ENCODE assay signal across 1 cellular context in the genomic region with DNA sequence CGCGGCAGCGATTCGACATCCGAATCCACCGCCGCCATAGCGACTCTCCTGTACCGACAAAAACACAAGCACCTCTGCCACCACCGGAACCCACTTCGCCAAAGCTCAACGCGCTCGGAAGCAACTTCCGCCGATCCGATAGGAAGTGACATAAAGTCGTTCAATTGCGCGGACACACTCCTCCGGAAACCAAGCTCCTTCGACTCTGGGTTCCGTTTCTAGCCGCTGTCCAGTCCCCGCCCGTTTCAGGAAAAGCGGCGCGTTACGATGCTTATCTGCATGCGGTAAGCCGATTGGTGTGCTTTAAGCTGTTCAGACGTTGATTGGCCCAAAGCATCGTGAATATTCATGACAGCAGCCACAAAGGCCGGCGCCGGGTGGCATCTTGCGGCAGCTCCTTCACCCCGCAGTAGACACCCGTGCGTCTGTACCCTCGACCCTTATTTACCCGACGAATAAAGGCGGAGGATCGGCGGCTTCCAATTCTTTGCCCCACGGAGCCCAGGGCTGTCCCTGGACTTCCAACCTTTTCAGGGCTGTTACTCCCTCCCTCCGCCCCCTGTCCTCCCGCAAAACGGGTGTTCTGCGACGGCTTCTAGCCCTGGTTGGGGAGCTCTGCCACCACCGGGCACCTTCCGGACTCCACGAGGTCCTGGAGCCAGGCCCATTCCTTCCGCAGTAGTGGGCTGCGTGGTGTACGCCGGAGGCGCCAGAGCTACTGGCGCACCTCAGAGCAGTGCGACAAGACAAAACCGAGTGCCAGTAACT.
TF ChIP-seq lines count a peak whose summit lies in the region.

A gene with protein sequence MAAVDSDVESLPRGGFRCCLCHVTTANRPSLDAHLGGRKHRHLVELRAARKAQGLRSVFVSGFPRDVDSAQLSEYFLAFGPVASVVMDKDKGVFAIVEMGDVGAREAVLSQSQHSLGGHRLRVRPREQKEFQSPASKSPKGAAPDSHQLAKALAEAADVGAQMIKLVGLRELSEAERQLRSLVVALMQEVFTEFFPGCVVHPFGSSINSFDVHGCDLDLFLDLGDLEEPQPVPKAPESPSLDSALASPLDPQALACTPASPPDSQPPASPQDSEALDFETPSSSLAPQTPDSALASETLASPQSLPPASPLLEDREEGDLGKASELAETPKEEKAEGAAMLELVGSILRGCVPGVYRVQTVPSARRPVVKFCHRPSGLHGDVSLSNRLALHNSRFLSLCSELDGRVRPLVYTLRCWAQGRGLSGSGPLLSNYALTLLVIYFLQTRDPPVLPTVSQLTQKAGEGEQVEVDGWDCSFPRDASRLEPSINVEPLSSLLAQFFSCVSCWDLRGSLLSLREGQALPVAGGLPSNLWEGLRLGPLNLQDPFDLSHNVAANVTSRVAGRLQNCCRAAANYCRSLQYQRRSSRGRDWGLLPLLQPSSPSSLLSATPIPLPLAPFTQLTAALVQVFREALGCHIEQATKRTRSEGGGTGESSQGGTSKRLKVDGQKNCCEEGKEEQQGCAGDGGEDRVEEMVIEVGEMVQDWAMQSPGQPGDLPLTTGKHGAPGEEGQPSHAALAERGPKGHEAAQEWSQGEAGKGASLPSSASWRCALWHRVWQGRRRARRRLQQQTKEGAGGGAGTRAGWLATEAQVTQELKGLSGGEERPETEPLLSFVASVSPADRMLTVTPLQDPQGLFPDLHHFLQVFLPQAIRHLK (minus strand): TSS at position 76 of the 768 bp plus-strand sequence. CDS start 38 bp downstream, at position 38.

TF ChIP-seq in HepG2, 621 proteins besides CTCF, POLR2A, EP300 and RAD21 (continued from another document and continues in another):
- TF ChIP-seq, protein P1, sequence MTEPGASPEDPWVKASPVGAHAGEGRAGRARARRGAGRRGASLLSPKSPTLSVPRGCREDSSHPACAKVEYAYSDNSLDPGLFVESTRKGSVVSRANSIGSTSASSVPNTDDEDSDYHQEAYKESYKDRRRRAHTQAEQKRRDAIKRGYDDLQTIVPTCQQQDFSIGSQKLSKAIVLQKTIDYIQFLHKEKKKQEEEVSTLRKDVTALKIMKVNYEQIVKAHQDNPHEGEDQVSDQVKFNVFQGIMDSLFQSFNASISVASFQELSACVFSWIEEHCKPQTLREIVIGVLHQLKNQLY (CRISPR knock-in tag; IDR thresholded peaks at IDR 0.05): no peak; the same call in 1 of the 2 replicates
- TF ChIP-seq ZNF644 (CRISPR knock-in tag; IDR thresholded peaks at IDR 0.05; ENCODE audit: low read depth): no peak
- peak; percentile 87 for TF ChIP-seq TEAD3 (CRISPR knock-in tag; optimal IDR thresholded peaks at IDR 0.05; ENCODE audit: borderline replicate concordance)
- TF ChIP-seq SRSF9 (IDR thresholded peaks at IDR 0.05; ENCODE audit: borderline replicate concordance, insufficient read depth, low read depth, low read length, poor library complexity, severe bottlenecking): no peak
- TF ChIP-seq, protein P2, sequence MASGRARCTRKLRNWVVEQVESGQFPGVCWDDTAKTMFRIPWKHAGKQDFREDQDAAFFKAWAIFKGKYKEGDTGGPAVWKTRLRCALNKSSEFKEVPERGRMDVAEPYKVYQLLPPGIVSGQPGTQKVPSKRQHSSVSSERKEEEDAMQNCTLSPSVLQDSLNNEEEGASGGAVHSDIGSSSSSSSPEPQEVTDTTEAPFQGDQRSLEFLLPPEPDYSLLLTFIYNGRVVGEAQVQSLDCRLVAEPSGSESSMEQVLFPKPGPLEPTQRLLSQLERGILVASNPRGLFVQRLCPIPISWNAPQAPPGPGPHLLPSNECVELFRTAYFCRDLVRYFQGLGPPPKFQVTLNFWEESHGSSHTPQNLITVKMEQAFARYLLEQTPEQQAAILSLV (CRISPR knock-in tag; IDR thresholded peaks at IDR 0.05; ENCODE audit: borderline replicate concordance): peak; percentile 88
- no peak for TF ChIP-seq TAF15 (IDR thresholded peaks at IDR 0.05; ENCODE audit: low read depth, low read length, poor library complexity, severe bottlenecking)
- 0 out of 2 replicates have a peak, but pooled peaks have one; percentile 52 for TF ChIP-seq ZNF256 (CRISPR knock-in tag; conservative IDR thresholded peaks at IDR 0.05)
- peak; percentile 42; the same call in 1 of the 2 replicates for TF ChIP-seq RNF2 (conservative IDR thresholded peaks at IDR 0.05; ENCODE audit: low read depth)
- no peak for TF ChIP-seq PRMT3 (CRISPR knock-in tag; IDR thresholded peaks at IDR 0.05; ENCODE audit: borderline replicate concordance, low read depth)
- TF ChIP-seq ZNF44 (CRISPR knock-in tag; IDR thresholded peaks at IDR 0.05): no peak
- TF ChIP-seq ZNF205 (CRISPR knock-in tag; IDR thresholded peaks at IDR 0.05): peak; percentile 73; the same call in 1 of the 2 replicates
- TF ChIP-seq, protein P3, sequence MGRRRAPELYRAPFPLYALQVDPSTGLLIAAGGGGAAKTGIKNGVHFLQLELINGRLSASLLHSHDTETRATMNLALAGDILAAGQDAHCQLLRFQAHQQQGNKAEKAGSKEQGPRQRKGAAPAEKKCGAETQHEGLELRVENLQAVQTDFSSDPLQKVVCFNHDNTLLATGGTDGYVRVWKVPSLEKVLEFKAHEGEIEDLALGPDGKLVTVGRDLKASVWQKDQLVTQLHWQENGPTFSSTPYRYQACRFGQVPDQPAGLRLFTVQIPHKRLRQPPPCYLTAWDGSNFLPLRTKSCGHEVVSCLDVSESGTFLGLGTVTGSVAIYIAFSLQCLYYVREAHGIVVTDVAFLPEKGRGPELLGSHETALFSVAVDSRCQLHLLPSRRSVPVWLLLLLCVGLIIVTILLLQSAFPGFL (CRISPR knock-in tag; IDR thresholded peaks at IDR 0.05): no peak
- TF ChIP-seq, protein P4, sequence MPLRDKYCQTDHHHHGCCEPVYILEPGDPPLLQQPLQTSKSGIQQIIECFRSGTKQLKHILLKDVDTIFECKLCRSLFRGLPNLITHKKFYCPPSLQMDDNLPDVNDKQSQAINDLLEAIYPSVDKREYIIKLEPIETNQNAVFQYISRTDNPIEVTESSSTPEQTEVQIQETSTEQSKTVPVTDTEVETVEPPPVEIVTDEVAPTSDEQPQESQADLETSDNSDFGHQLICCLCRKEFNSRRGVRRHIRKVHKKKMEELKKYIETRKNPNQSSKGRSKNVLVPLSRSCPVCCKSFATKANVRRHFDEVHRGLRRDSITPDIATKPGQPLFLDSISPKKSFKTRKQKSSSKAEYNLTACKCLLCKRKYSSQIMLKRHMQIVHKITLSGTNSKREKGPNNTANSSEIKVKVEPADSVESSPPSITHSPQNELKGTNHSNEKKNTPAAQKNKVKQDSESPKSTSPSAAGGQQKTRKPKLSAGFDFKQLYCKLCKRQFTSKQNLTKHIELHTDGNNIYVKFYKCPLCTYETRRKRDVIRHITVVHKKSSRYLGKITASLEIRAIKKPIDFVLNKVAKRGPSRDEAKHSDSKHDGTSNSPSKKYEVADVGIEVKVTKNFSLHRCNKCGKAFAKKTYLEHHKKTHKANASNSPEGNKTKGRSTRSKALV (CRISPR knock-in tag; IDR thresholded peaks at IDR 0.05): no peak; the same call in 1 of the 2 replicates
- 0 out of 2 replicates have a peak, but pooled peaks have one; percentile 26 for TF ChIP-seq ZNF589 (CRISPR knock-in tag; conservative IDR thresholded peaks at IDR 0.05)
- no peak for TF ChIP-seq SNRNP70 (IDR thresholded peaks at IDR 0.05; ENCODE audit: low read depth, low read length)
- peak; percentile 99 for TF ChIP-seq TARDBP (CRISPR knock-in tag; IDR thresholded peaks at IDR 0.05)
- TF ChIP-seq ATF7-NPFF (CRISPR knock-in tag; IDR thresholded peaks at IDR 0.05; ENCODE audit: low read depth): peak; percentile 93
- peak; percentile 69 for TF ChIP-seq ZBTB7B (CRISPR knock-in tag; IDR thresholded peaks at IDR 0.05)
- no peak for TF ChIP-seq ZNF260 (CRISPR knock-in tag; IDR thresholded peaks at IDR 0.05; ENCODE audit: borderline replicate concordance, low read depth)
- peak; percentile 81 for TF ChIP-seq BORCS8-MEF2B (CRISPR knock-in tag; IDR thresholded peaks at IDR 0.05)
- TF ChIP-seq, protein P5, sequence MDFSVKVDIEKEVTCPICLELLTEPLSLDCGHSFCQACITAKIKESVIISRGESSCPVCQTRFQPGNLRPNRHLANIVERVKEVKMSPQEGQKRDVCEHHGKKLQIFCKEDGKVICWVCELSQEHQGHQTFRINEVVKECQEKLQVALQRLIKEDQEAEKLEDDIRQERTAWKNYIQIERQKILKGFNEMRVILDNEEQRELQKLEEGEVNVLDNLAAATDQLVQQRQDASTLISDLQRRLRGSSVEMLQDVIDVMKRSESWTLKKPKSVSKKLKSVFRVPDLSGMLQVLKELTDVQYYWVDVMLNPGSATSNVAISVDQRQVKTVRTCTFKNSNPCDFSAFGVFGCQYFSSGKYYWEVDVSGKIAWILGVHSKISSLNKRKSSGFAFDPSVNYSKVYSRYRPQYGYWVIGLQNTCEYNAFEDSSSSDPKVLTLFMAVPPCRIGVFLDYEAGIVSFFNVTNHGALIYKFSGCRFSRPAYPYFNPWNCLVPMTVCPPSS (IDR thresholded peaks at IDR 0.05): no peak
- TF ChIP-seq NR2C2 (CRISPR knock-in tag; IDR thresholded peaks at IDR 0.05; ENCODE audit: borderline replicate concordance): peak; percentile 89
- TF ChIP-seq TCF7 (IDR thresholded peaks at IDR 0.05; ENCODE audit: low read depth): no peak
- no peak; the same call in 1 of the 2 replicates for TF ChIP-seq ZNF615 (CRISPR knock-in tag; IDR thresholded peaks at IDR 0.05; ENCODE audit: borderline replicate concordance)
- TF ChIP-seq, protein P6, sequence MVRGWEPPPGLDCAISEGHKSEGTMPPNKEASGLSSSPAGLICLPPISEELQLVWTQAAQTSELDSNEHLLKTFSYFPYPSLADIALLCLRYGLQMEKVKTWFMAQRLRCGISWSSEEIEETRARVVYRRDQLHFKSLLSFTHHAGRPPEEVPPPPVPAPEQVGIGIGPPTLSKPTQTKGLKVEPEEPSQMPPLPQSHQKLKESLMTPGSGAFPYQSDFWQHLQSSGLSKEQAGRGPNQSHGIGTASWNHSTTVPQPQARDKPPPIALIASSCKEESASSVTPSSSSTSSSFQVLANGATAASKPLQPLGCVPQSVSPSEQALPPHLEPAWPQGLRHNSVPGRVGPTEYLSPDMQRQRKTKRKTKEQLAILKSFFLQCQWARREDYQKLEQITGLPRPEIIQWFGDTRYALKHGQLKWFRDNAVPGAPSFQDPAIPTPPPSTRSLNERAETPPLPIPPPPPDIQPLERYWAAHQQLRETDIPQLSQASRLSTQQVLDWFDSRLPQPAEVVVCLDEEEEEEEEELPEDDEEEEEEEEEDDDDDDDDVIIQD (CRISPR knock-in tag; IDR thresholded peaks at IDR 0.05; ENCODE audit: low read depth): peak; percentile 84
- TF ChIP-seq ARNT (IDR thresholded peaks at IDR 0.05): no peak
- no peak for TF ChIP-seq SMARCE1 (IDR thresholded peaks at IDR 0.05; ENCODE audit: borderline replicate concordance)
- TF ChIP-seq ZNF331 (CRISPR knock-in tag; IDR thresholded peaks at IDR 0.05): peak; percentile 90
- TF ChIP-seq ZNF839 (CRISPR knock-in tag; IDR thresholded peaks at IDR 0.05; ENCODE audit: borderline replicate concordance): 0 out of 2 replicates have a peak, but pooled peaks have one; percentile 30
- no peak for TF ChIP-seq ZNF468 (CRISPR knock-in tag; IDR thresholded peaks at IDR 0.05)
- TF ChIP-seq RARA (CRISPR knock-in tag; IDR thresholded peaks at IDR 0.05): no peak; the same call in 1 of the 2 replicates
- no peak for TF ChIP-seq TMF1 (CRISPR knock-in tag; IDR thresholded peaks at IDR 0.05; ENCODE audit: low read depth)
- TF ChIP-seq FOXO1 (CRISPR knock-in tag; IDR thresholded peaks at IDR 0.05): peak; percentile 78
- peak; percentile 16 for TF ChIP-seq IKZF4 (CRISPR knock-in tag; IDR thresholded peaks at IDR 0.05; ENCODE audit: borderline replicate concordance, low read depth, not compliant biosample characterization)
- peak; percentile 67 for TF ChIP-seq ISL2 (CRISPR knock-in tag; IDR thresholded peaks at IDR 0.05)
- no peak for TF ChIP-seq ZNF180 (CRISPR knock-in tag; IDR thresholded peaks at IDR 0.05; ENCODE audit: borderline replicate concordance, low read depth)
- no peak for TF ChIP-seq AKAP8 (CRISPR knock-in tag; IDR thresholded peaks at IDR 0.05)
- TF ChIP-seq ZNF891 (CRISPR knock-in tag; IDR thresholded peaks at IDR 0.05): no peak
- no peak for TF ChIP-seq KAT2B (IDR thresholded peaks at IDR 0.05; ENCODE audit: borderline replicate concordance, low read depth, low read length)
- peak; percentile 95 for TF ChIP-seq KMT2A (CRISPR knock-in tag; IDR thresholded peaks at IDR 0.05)
- no peak for TF ChIP-seq PTBP1 (IDR thresholded peaks at IDR 0.05; ENCODE audit: low read depth, low read length, poor library complexity, severe bottlenecking)
- peak; percentile 81; the same call in 1 of the 2 replicates for TF ChIP-seq GTF3A (CRISPR knock-in tag; conservative IDR thresholded peaks at IDR 0.05)
- TF ChIP-seq, protein P7, sequence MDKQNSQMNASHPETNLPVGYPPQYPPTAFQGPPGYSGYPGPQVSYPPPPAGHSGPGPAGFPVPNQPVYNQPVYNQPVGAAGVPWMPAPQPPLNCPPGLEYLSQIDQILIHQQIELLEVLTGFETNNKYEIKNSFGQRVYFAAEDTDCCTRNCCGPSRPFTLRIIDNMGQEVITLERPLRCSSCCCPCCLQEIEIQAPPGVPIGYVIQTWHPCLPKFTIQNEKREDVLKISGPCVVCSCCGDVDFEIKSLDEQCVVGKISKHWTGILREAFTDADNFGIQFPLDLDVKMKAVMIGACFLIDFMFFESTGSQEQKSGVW (CRISPR knock-in tag; IDR thresholded peaks at IDR 0.05; ENCODE audit: borderline replicate concordance): no peak
- TF ChIP-seq ZNF720 (CRISPR knock-in tag; IDR thresholded peaks at IDR 0.05): no peak
- TF ChIP-seq YEATS2 (CRISPR knock-in tag; IDR thresholded peaks at IDR 0.05; ENCODE audit: borderline replicate concordance): peak; percentile 99
- TF ChIP-seq, protein P8, sequence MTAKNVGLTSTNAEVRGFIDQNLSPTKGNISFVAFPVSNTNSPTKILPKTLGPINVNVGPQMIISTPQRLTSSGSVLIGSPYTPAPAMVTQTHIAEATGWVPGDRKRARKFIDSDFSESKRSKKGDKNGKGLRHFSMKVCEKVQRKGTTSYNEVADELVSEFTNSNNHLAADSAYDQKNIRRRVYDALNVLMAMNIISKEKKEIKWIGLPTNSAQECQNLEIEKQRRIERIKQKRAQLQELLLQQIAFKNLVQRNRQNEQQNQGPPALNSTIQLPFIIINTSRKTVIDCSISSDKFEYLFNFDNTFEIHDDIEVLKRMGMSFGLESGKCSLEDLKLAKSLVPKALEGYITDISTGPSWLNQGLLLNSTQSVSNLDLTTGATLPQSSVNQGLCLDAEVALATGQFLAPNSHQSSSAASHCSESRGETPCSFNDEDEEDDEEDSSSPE (CRISPR knock-in tag; IDR thresholded peaks at IDR 0.05): peak; percentile 92
- no peak for TF ChIP-seq ZFP36 (IDR thresholded peaks at IDR 0.05; ENCODE audit: borderline replicate concordance, low read depth, low read length, partially characterized antibody)
- 0 out of 2 replicates have a peak, but pooled peaks have one; percentile 22 for TF ChIP-seq TP53 (CRISPR knock-in tag; conservative IDR thresholded peaks at IDR 0.05)
- TF ChIP-seq PAF1 (CRISPR knock-in tag; IDR thresholded peaks at IDR 0.05): no peak
- TF ChIP-seq, protein P9, sequence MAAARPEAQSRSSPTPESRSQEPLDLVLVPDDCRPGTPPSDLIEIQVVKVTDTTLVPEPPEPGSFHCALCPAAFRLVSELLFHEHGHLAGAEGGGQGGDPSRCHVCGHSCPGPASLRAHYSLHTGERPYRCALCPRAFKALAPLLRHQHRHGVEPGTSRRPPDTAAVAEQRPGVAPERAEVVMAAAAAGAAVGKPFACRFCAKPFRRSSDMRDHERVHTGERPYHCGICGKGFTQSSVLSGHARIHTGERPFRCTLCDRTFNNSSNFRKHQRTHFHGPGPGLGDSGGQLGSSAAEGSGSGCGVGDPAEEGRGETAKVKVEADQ (CRISPR knock-in tag; IDR thresholded peaks at IDR 0.05; ENCODE audit: borderline replicate concordance): peak; percentile 66; the same call in 1 of the 2 replicates
